In the genomic region with DNA sequence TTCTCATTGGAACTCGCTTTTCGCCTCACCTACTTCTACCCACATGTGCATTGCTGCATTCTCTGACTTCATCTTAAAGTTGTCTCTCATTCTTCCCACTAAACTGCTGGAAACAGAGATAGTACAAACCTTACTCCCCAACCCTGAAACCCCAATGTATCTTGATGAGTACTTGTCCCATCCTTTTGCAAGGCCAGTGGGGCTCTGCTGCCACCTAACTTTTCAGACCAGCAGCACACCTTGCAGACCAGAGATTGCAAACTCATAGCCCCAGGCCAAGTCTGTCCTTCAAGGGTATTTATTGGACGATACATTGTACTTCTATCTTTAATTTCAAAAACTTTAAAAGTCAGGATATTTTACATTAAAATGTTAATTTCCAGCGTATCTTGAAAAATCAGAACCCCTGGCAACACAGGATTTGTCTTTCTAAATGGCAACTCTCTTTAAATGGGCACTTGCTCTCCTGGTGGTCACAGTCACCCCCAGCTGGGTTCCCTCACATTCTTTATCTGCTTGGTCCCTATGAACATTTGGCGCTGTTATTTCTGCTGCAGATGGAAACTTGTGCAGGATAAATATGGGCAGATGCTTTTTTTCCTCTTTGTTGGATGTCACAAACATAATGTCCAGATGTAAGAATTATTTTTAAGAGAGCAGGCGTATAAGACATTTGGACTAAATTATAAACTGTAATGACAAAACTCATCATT, we compare ENCODE assay signal across 9 cellular contexts.
DNase-seq lines count a peak whose midpoint lies in the region; ATAC-seq lines count a peak whose summit lies in the region.
"Had no signal": no experiment of that assay in that cellular context is flagged by ENCODE, and none has a peak within 500 bp of the region (broad histone marks: within the 10 kb centered on the region; RNA-seq: fewer than 3 reads in every experiment).

No MANE protein-coding gene starts in this region.

- no peak overlapping the region for H3K4me2 ChIP-seq in Karpas-422 (ENCODE audit: low read depth, low read length, poor library complexity, severe bottlenecking)

- 0 out of 2 replicates have a peak overlapping the region, but pooled peaks have one; percentile 8 for H2AFZ ChIP-seq in Karpas-422 (ENCODE audit: low read length)

- no peak overlapping the region for H3K4me3 Mint-ChIP-seq in activated naive CD4-positive, alpha-beta T cell treated with anti-CD3 and anti-CD28 coated beads for 36 hours
- no peak overlapping the region for H3K4me3 Mint-ChIP-seq in activated T-cell treated with anti-CD3 and anti-CD28 coated beads, Interleukin-2, amount 50 U/mL, for 4 hours

- H3K4me1 ChIP-seq in Karpas-422 (ENCODE audit: low read length) = peaks cover 23% of the 10 kb centered on the region

- CTCF ChIA-PET in activated naive CD4-positive, alpha-beta T cell treated with anti-CD3 and anti-CD28 coated beads for 36 hours (lab: Charles Lee) = no interaction called here

- H3K36me3 ChIP-seq in Karpas-422 (ENCODE audit: insufficient read depth, low read length) = no peaks in the 10 kb centered on the region

- DNase-seq in activated naive CD4-positive, alpha-beta T cell treated with anti-CD3 and anti-CD28 coated beads for 36 hours = peak; percentile 51
- no peak for DNase-seq in activated naive CD4-positive, alpha-beta T cell (lab: John Stamatoyannopoulos, UW)
- peak; percentile 89 for DNase-seq in Karpas-422
- DNase-seq in dermis blood vessel endothelial cell = peak; percentile 47
- peak; percentile 30 for DNase-seq in stimulated activated CD8-positive, alpha-beta memory T cell treated with anti-CD3 and anti-CD28 coated beads, Interleukin-4, amount 100 ng/mL, for 48 hours
- no peak for DNase-seq in activated T-cell treated with anti-CD3 and anti-CD28 coated beads, Interleukin-2, amount 50 U/mL, for 4 hours
- DNase-seq in NCI-H774 (lab: John Stamatoyannopoulos, UW) = no peak

- H3K9me3 Mint-ChIP-seq in activated naive CD4-positive, alpha-beta T cell treated with anti-CD3 and anti-CD28 coated beads for 36 hours = peaks cover 5% of the 10 kb centered on the region
- peaks cover 4% of the 10 kb centered on the region for H3K9me3 Mint-ChIP-seq in activated T-cell treated with anti-CD3 and anti-CD28 coated beads, Interleukin-2, amount 50 U/mL, for 4 hours

- H4K20me1 ChIP-seq in Karpas-422 (ENCODE audit: insufficient read depth, low read depth, low read length) = no peaks in the 10 kb centered on the region

- no peak overlapping the region for H3K9ac ChIP-seq in Karpas-422 (ENCODE audit: low read length)

- no peak overlapping the region for H3K27ac Mint-ChIP-seq in activated naive CD4-positive, alpha-beta T cell treated with anti-CD3 and anti-CD28 coated beads for 36 hours

- H3K4me3 ChIP-seq in Karpas-422 (ENCODE audit: low read length) = no peak overlapping the region
- H3K4me3 ChIP-seq: SK-N-MC had no signal

- intact Hi-C loops in activated naive CD4-positive, alpha-beta T cell treated with anti-CD3 and anti-CD28 coated beads for 36 hours (cut with micrococcal nuclease) = loop anchor here (2.0 to 5.0 kb wide), 2 partner anchors 357 to 434 kb away; no protein-coding TSS in a partner anchor

- no peaks in the 10 kb centered on the region for H3K4me1 Mint-ChIP-seq in activated naive CD4-positive, alpha-beta T cell treated with anti-CD3 and anti-CD28 coated beads for 36 hours (ENCODE audit: low read depth)
- H3K4me1 Mint-ChIP-seq in activated T-cell treated with anti-CD3 and anti-CD28 coated beads, Interleukin-2, amount 50 U/mL, for 4 hours (ENCODE audit: low read depth) = no peaks in the 10 kb centered on the region

- no peaks in the 10 kb centered on the region for H3K27me3 ChIP-seq in Karpas-422 (ENCODE audit: low read length)

- ATAC-seq in HG03571 (IDR thresholded peaks at IDR 0.05; ENCODE audit: unreplicated experiment) = no peak
- no peak for ATAC-seq in activated T-cell treated with anti-CD3 and anti-CD28 coated beads, Interleukin-2, amount 50 U/mL, for 4 hours

- no peaks in the 10 kb centered on the region for H3K9me2 ChIP-seq in Karpas-422 (replicated peaks; ENCODE audit: insufficient read depth, low read length)

- H3K9me3 ChIP-seq in Karpas-422 (ENCODE audit: low read length) = peaks cover 4% of the 10 kb centered on the region; the same call in 1 of the 2 replicates

- H3K27ac ChIP-seq in Karpas-422 (ENCODE audit: low read length) = no peak overlapping the region; the same call in 1 of the 2 replicates
- H3K27ac ChIP-seq: SK-N-MC had no signal

- no peaks in the 10 kb centered on the region for H3K79me2 ChIP-seq in Karpas-422 (ENCODE audit: low read length)

- no peaks in the 10 kb centered on the region for H3K36me3 Mint-ChIP-seq in activated naive CD4-positive, alpha-beta T cell treated with anti-CD3 and anti-CD28 coated beads for 36 hours (ENCODE audit: low read depth)
- no peaks in the 10 kb centered on the region for H3K36me3 Mint-ChIP-seq in activated T-cell treated with anti-CD3 and anti-CD28 coated beads, Interleukin-2, amount 50 U/mL, for 4 hours (ENCODE audit: insufficient read depth)

- no peaks in the 10 kb centered on the region for H3K27me3 Mint-ChIP-seq in activated naive CD4-positive, alpha-beta T cell treated with anti-CD3 and anti-CD28 coated beads for 36 hours (ENCODE audit: low read depth)
- H3K27me3 Mint-ChIP-seq in activated T-cell treated with anti-CD3 and anti-CD28 coated beads, Interleukin-2, amount 50 U/mL, for 4 hours (ENCODE audit: low read depth) = peaks cover 2% of the 10 kb centered on the region

Comparison
In these comparisons a context has a peak if more than half of its experiments do, and no peak if none do; other contexts are left out.
1. DNase-seq: peak in activated naive CD4-positive, alpha-beta T cell treated with anti-CD3 and anti-CD28 coated beads for 36 hours (single experiment), Karpas-422 (single experiment), dermis blood vessel endothelial cell (single experiment) and stimulated activated CD8-positive, alpha-beta memory T cell treated with anti-CD3 and anti-CD28 coated beads, Interleukin-4, amount 100 ng/mL, for 48 hours (single experiment); none in activated naive CD4-positive, alpha-beta T cell (0 of 4), activated T-cell treated with anti-CD3 and anti-CD28 coated beads, Interleukin-2, amount 50 U/mL, for 4 hours (single experiment) and NCI-H774 (single experiment).